ENCODE assay signal across 8 cellular contexts in the genomic region with DNA sequence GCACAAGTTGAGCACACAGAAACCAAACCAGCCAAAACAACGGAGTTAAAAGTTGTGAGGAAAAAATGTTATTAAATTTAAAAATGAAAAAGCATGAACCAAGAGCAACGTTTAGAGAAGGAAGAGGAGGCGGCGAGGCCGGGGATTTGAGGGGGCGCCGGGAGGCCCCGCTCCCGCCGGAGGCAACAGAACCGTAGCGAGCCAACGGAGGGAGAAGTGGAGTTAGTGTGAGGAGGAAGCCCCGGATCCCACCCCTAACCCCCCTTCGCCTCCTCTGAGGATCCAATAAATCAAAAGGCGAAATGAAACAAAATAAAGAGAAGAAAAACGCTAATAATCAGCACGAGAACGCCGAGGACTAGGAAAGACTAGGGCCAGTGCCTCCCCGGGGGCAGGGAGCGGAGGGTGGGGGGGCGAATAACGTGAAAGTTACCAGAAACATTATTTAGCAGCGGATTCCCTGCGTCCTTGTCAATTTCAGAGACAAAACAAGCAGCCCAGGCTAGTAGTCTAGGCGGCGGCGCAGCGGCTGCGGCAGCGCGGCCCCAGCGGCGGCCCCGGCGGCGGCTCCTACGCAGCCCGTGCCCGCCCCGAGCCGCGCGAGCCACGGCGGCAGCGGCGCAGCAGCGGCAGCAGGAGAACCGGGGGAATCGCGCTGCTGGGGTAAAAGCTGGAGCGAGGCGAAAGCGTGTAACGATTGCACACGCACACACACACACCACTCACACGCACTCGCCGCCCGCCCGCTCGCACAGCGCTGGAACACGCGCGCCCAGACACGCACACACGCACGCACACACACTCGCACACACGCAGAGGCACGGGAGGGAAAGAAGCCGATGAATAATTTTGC. TPM values are rescaled to one million over a fixed set of nuclear protein-coding genes. Genes with fewer than 3 reads are reported as not detected.
DNase-seq lines count a peak whose midpoint lies in the region; ATAC-seq, FAIRE-seq and TF ChIP-seq lines count a peak whose summit lies in the region.

No MANE protein-coding gene starts in this region.

- no peak overlapping the region for H3K27ac Mint-ChIP-seq in CD8-positive, alpha-beta memory T cell
- H3K27ac Mint-ChIP-seq in astrocyte (ENCODE audit: unreplicated experiment), result peak overlapping the region; percentile 91

- ATAC-seq in gastrocnemius medialis (peak; percentile 18 to 21), HG03565 (IDR thresholded peaks at IDR 0.05; ENCODE audit: unreplicated experiment) (no peak)

- peaks cover 28% of the 10 kb centered on the region for H3K27me3 ChIP-seq in CD8-positive, alpha-beta memory T cell (ENCODE audit: insufficient read depth, low read length, poor library complexity, severe bottlenecking)
- peaks cover under 1% of the 10 kb centered on the region for H3K27me3 ChIP-seq in astrocyte (ENCODE audit: insufficient read depth, low read length)
- H3K27me3 ChIP-seq in gastrocnemius medialis, result peaks cover 86 to 98% (median 98%) of the 10 kb centered on the region in 3 donors

- no peak for DNase-seq in CD8-positive, alpha-beta memory T cell
- DNase-seq in GM19239 (ENCODE audit: insufficient read length, low spot score), result peak; percentile 30
- DNase-seq in NCI-H146 (lab: John Stamatoyannopoulos, UW), result peak; percentile 52
- DNase-seq in astrocyte (ENCODE audit: low read depth), result no peak
- DNase-seq in gastrocnemius medialis, result no peak
- DNase-seq in stimulated activated CD4-positive, alpha-beta T cell treated with anti-CD3 and anti-CD28 coated beads, Interleukin-12 subunit alpha, Interleukin-12 subunit beta, amount 100 ng/mL, for 4 hours, result no peak

- H3K27ac ChIP-seq in CD8-positive, alpha-beta memory T cell (ENCODE audit: low read depth, low read length), result peak overlapping the region; percentile 73
- H3K27ac ChIP-seq in astrocyte (ENCODE audit: low read depth, low read length), result peak overlapping the region; percentile 90
- peak overlapping the region in 3 of 4 donors; percentile 26 to 71 (median 46) for H3K27ac ChIP-seq in gastrocnemius medialis

- peak overlapping the region; percentile 65 for H3K4me3 ChIP-seq in CD8-positive, alpha-beta memory T cell (ENCODE audit: low read length)
- peak overlapping the region; percentile 89 for H3K4me3 ChIP-seq in astrocyte (ENCODE audit: insufficient read depth, low read depth, low read length)
- H3K4me3 ChIP-seq in iPS-11a (ENCODE audit: low read depth, low read length), result peak overlapping the region; percentile 13
- peak overlapping the region; percentile 65 to 93 (median 72) for H3K4me3 ChIP-seq in gastrocnemius medialis

- POLR2A ChIA-PET in CD8-positive, alpha-beta memory T cell (lab: Charles Lee), result no interaction called here

- intact Hi-C loops in gastrocnemius medialis (cut with DNase I; ENCODE audit: low total_unique reads), result no loop called here

- H4K20me1 ChIP-seq in astrocyte (ENCODE audit: insufficient read depth, low read length), result peaks cover 32% of the 10 kb centered on the region

- no peak for FAIRE-seq in GM19239 (lab: Jason Lieb, UNC)
- FAIRE-seq in astrocyte (lab: Jason Lieb, UNC), result no peak

- in situ Hi-C loops in gastrocnemius medialis (cut with MboI; ENCODE audit: low sequenced_read_pairs in 4 of 4), result no loop called here

- H3K9me3 ChIP-seq in CD8-positive, alpha-beta memory T cell (ENCODE audit: low read length), result no peaks in the 10 kb centered on the region
- H3K9me3 ChIP-seq in astrocyte (ENCODE audit: insufficient read depth, low read depth, low read length) (no peaks in the 10 kb centered on the region), gastrocnemius medialis (no peaks in the 10 kb centered on the region)

- H3K4me3 Mint-ChIP-seq in CD8-positive, alpha-beta memory T cell, result peak overlapping the region; percentile 87 to 97 (median 93)
- H3K4me3 Mint-ChIP-seq in astrocyte (ENCODE audit: unreplicated experiment), result peak overlapping the region; percentile 96

- H3K4me1 ChIP-seq in CD8-positive, alpha-beta memory T cell (ENCODE audit: insufficient read depth, low read length), result peaks cover 26% of the 10 kb centered on the region
- H3K4me1 ChIP-seq in astrocyte (ENCODE audit: insufficient read depth, low read length), result peaks cover 23% of the 10 kb centered on the region
- peaks cover 26 to 53% of the 10 kb centered on the region in 2 donors for H3K4me1 ChIP-seq in gastrocnemius medialis

- H3K9me3 Mint-ChIP-seq in CD8-positive, alpha-beta memory T cell, result peaks cover under 1 to 11% (median 9%) of the 10 kb centered on the region in 5 donors
- H3K9me3 Mint-ChIP-seq in astrocyte (ENCODE audit: unreplicated experiment), result no peaks in the 10 kb centered on the region

- H3K4me1 Mint-ChIP-seq in CD8-positive, alpha-beta memory T cell, result peaks cover 53 to 76% (median 64%) of the 10 kb centered on the region in 3 donors
- peaks cover 23% of the 10 kb centered on the region for H3K4me1 Mint-ChIP-seq in astrocyte (ENCODE audit: low read depth, unreplicated experiment)

- no peaks in the 10 kb centered on the region for H3K36me3 ChIP-seq in CD8-positive, alpha-beta memory T cell (ENCODE audit: insufficient read depth, low read length)
- H3K36me3 ChIP-seq in astrocyte (ENCODE audit: insufficient read depth, low read length) (peaks cover under 1% of the 10 kb centered on the region), gastrocnemius medialis (no peaks in the 10 kb centered on the region)

- TF ChIP-seq POLR2A in gastrocnemius medialis (IDR thresholded peaks at IDR 0.05), result no peak

- H3K36me3 Mint-ChIP-seq in CD8-positive, alpha-beta memory T cell, result peaks cover 0 to 5% (median 0%) of the 10 kb centered on the region in 3 donors
- H3K36me3 Mint-ChIP-seq in astrocyte (ENCODE audit: low read depth, unreplicated experiment), result peaks cover 4% of the 10 kb centered on the region

- H3K9ac ChIP-seq in astrocyte (ENCODE audit: low read length), result peak overlapping the region; percentile 96

- TF ChIP-seq CTCF in astrocyte (IDR thresholded peaks at IDR 0.05; ENCODE audit: insufficient read depth, low read depth, low read length) (no peak), gastrocnemius medialis (IDR thresholded peaks at IDR 0.05 in 4 of 5, conservative IDR thresholded peaks at IDR 0.05 in 1 of 5) (no peak)

- peak overlapping the region; percentile 99 for H3K4me2 ChIP-seq in astrocyte (ENCODE audit: low read length)

- peak overlapping the region; percentile 47 for H2AFZ ChIP-seq in astrocyte (ENCODE audit: low read depth, low read length)

- CTCF ChIA-PET in CD8-positive, alpha-beta memory T cell (lab: Charles Lee), result no interaction called here

- peaks cover 80% of the 10 kb centered on the region for H3K79me2 ChIP-seq in astrocyte (ENCODE audit: insufficient read depth, low read length)

- peaks cover 61 to 90% of the 10 kb centered on the region in 2 donors for H3K27me3 Mint-ChIP-seq in CD8-positive, alpha-beta memory T cell
- peaks cover 12% of the 10 kb centered on the region for H3K27me3 Mint-ChIP-seq in astrocyte (ENCODE audit: low read depth, unreplicated experiment)

RNA-seq across cellular contexts. Expression of gene MEIS2, which starts 1.7 kb away (rescaled TPM):
- not detected for total RNA-seq in CD8-positive, alpha-beta memory T cell
- not detected for polyA plus RNA-seq in CD8-positive, alpha-beta memory T cell
- 30.9 and 35.6 TPM in 2 replicates for total RNA-seq in astrocyte
- 1 to 10 TPM in 1 of 4 donors, under 1 TPM in 2, not detected in 1; 0.31 to 1.8 (median 0.40) TPM for total RNA-seq in gastrocnemius medialis

Comparison
In these comparisons a context has a peak if more than half of its experiments do, and no peak if none do; other contexts are left out.
1. DNase-seq: peak in GM19239 (single experiment) and NCI-H146 (single experiment); none in CD8-positive, alpha-beta memory T cell (0 of 5), astrocyte (single experiment), gastrocnemius medialis (0 of 2) and stimulated activated CD4-positive, alpha-beta T cell treated with anti-CD3 and anti-CD28 coated beads, Interleukin-12 subunit alpha, Interleukin-12 subunit beta, amount 100 ng/mL, for 4 hours (single experiment).
2. H3K4me3 ChIP-seq: peak in every context shown above with its lines; median percentile 89 in astrocyte; 72 in gastrocnemius medialis; 65 in CD8-positive, alpha-beta memory T cell; 13 in iPS-11a.
3. RNA of gene MEIS2, which starts 1.7 kb away (total RNA-seq): 30.9 to 35.6 TPM in astrocyte; 0.31 to 1.8 TPM in gastrocnemius medialis and not detected in CD8-positive, alpha-beta memory T cell; every median in the first group is over 10 times any median in the second.
4. Peak in every context shown above with its lines, with median percentiles within 50 percentile points of each other: H3K27ac ChIP-seq.